In genomic region chr14:96117101-96117897, GRCh38 we compare ENCODE assay signal across 8 cellular contexts.
DNase-seq lines count a peak whose midpoint lies in the region; ATAC-seq lines count a peak whose summit lies in the region.

No MANE protein-coding gene starts in this region.

- peak; percentile 42 for ATAC-seq in left colon
- no peak for ATAC-seq in HG02588 (IDR thresholded peaks at IDR 0.05; ENCODE audit: unreplicated experiment)
- no peak for ATAC-seq in HG03342 (IDR thresholded peaks at IDR 0.05; ENCODE audit: unreplicated experiment)
- no peak for ATAC-seq in HG03571 (IDR thresholded peaks at IDR 0.05; ENCODE audit: unreplicated experiment)

- peak; percentile 94 for DNase-seq in COR-L47 (lab: John Stamatoyannopoulos, UW)
- peak; percentile 39 for DNase-seq in NCI-H1092 treated with DMSO at 0.1 percent for 48 hours (lab: John Stamatoyannopoulos, UW)
- DNase-seq in RPMI7951 (ENCODE audit: low read depth): peak; percentile 84
- no peak for DNase-seq in left colon
- no peak for DNase-seq in activated T-cell treated with anti-CD3 and anti-CD28 coated beads, Interleukin-2, amount 50 U/mL, for 48 hours

- intact Hi-C loops in left colon (cut with DNase I, micrococcal nuclease): no loop called here

Comparison
In these comparisons a context has a peak if more than half of its experiments do, and no peak if none do; other contexts are left out.
1. DNase-seq: peak in COR-L47 (single experiment), NCI-H1092 treated with DMSO at 0.1 percent for 48 hours (single experiment) and RPMI7951 (single experiment); none in left colon (0 of 2) and activated T-cell treated with anti-CD3 and anti-CD28 coated beads, Interleukin-2, amount 50 U/mL, for 48 hours (0 of 2).